In the genomic region with DNA sequence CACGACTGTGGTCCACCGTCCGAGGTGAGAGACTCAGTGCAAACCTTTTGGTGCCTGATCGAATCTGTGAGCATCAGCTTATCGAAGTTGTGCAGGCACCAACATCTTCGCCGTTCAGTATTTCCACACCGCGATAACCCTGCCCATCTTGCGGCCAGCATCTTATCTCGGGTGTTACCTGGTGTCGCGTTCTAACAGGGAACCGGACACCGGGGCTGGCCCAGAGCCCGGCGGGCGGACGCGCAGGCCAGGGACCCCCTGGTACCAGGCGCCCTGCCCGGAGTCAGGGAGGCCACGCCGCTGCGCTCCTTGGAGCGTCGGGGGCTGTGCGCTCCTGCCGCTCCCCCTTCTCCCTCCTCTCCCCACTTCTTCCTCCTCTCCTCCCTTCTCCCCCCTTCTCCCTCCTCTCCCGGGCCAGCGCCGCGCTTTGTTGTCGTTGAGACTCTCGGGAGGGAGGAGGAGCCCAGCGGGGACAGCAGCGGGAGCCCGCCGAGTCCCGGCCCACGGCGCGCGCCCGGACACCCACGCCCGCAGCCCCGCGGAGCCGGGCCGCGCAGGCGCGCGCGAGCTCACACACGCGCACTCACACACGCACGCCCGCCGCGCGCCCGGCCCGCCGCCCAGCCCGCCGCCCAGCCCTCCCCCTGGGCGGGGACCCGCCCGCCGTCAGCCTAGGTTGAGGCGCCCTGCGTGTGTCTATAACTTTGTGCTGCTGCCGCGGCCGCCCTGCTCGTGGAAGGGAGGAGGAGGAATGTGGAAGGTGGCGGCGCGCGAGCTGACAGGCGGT, we compare ENCODE assay signal across 1 cellular context.
TF ChIP-seq lines count a peak whose summit lies in the region.

No MANE protein-coding gene starts in this region.

TF ChIP-seq in K562, 482 proteins besides CTCF, POLR2A, EP300 and RAD21 (continued from another document and continues in another):
- TF ChIP-seq, protein P1, sequence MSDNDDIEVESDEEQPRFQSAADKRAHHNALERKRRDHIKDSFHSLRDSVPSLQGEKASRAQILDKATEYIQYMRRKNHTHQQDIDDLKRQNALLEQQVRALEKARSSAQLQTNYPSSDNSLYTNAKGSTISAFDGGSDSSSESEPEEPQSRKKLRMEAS (CRISPR knock-in tag; IDR thresholded peaks at IDR 0.05) = peak; percentile 34; the same call in 1 of the 2 replicates
- peak in 1 of 2 experiments; percentile 67; a peak in 1 of 4 replicates for TF ChIP-seq ETV6 (IDR thresholded peaks at IDR 0.05; ENCODE audit: borderline replicate concordance in 1 of 2, low read depth in 2 of 2, low read length in 1 of 2)
- no peak for TF ChIP-seq ETV6 (CRISPR knock-in tag; IDR thresholded peaks at IDR 0.05; ENCODE audit: borderline replicate concordance)
- TF ChIP-seq NBN (IDR thresholded peaks at IDR 0.05; ENCODE audit: low read depth) = peak; percentile 85
- peak; percentile 72; the same call in 1 of the 2 replicates for TF ChIP-seq KHSRP (IDR thresholded peaks at IDR 0.05)
- TF ChIP-seq RCOR1 (IDR thresholded peaks at IDR 0.05; ENCODE audit: borderline replicate concordance in 1 of 2, low read depth in 2 of 2, low read length in 2 of 2) = peak; percentile 37 to 98; a peak in 3 of 4 replicates
- no peak for TF ChIP-seq FOS (IDR thresholded peaks at IDR 0.05; ENCODE audit: extremely low read depth, insufficient read length)
- TF ChIP-seq FOXJ2 (tag; IDR thresholded peaks at IDR 0.05) = peak; percentile 56; the same call in 1 of the 2 replicates
- peak; percentile 86 for TF ChIP-seq FOXM1 (IDR thresholded peaks at IDR 0.05; ENCODE audit: low read depth)
- TF ChIP-seq FOXM1 (CRISPR knock-in tag; IDR thresholded peaks at IDR 0.05; ENCODE audit: low read depth) = no peak
- TF ChIP-seq NFIC (IDR thresholded peaks at IDR 0.05) = peak; percentile 91
- TF ChIP-seq SMARCA4 (IDR thresholded peaks at IDR 0.05) = peak; percentile 92
- TF ChIP-seq, protein P2, sequence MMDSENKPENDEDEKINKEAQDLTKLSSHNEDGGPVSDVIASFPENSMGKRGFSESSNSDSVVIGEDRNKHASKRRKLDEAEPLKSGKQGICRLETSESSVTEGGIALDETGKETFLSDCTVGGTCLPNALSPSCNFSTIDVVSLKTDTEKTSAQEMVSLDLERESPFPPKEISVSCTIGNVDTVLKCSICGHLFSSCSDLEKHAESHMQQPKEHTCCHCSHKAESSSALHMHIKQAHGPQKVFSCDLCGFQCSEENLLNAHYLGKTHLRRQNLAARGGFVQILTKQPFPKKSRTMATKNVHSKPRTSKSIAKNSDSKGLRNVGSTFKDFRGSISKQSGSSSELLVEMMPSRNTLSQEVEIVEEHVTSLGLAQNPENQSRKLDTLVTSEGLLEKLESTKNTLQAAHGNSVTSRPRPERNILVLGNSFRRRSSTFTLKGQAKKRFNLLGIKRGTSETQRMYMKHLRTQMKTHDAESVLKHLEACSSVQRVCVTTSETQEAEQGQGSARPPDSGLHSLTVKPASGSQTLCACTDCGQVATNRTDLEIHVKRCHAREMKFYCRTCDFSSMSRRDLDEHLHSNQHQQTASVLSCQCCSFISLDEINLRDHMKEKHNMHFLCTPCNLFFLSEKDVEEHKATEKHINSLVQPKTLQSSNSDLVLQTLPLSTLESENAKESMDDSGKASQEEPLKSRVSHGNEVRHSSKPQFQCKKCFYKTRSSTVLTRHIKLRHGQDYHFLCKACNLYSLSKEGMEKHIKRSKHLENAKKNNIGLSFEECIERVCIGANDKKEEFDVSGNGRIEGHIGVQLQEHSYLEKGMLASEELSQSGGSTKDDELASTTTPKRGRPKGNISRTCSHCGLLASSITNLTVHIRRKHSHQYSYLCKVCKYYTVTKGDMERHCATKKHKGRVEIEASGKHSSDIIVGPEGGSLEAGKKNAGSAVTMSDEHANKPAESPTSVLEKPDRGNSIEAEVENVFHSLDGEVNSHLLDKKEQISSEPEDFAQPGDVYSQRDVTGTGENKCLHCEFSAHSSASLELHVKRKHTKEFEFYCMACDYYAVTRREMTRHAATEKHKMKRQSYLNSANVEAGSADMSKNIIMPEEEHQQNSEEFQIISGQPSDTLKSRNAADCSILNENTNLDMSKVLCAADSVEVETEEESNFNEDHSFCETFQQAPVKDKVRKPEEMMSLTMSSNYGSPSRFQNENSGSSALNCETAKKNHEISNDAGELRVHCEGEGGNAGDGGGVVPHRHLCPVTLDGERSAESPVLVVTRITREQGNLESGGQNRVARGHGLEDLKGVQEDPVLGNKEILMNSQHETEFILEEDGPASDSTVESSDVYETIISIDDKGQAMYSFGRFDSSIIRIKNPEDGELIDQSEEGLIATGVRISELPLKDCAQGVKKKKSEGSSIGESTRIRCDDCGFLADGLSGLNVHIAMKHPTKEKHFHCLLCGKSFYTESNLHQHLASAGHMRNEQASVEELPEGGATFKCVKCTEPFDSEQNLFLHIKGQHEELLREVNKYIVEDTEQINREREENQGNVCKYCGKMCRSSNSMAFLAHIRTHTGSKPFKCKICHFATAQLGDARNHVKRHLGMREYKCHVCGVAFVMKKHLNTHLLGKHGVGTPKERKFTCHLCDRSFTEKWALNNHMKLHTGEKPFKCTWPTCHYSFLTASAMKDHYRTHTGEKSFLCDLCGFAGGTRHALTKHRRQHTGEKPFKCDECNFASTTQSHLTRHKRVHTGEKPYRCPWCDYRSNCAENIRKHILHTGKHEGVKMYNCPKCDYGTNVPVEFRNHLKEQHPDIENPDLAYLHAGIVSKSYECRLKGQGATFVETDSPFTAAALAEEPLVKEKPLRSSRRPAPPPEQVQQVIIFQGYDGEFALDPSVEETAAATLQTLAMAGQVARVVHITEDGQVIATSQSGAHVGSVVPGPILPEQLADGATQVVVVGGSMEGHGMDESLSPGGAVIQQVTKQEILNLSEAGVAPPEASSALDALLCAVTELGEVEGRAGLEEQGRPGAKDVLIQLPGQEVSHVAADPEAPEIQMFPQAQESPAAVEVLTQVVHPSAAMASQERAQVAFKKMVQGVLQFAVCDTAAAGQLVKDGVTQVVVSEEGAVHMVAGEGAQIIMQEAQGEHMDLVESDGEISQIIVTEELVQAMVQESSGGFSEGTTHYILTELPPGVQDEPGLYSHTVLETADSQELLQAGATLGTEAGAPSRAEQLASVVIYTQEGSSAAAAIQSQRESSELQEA (IDR thresholded peaks at IDR 0.05; ENCODE audit: low read depth) = no peak
- TF ChIP-seq CCNT2 (IDR thresholded peaks at IDR 0.05; ENCODE audit: borderline replicate concordance, extremely low read depth, insufficient read length, low read depth, low read length) = peak; percentile 98
- no peak for TF ChIP-seq ZNF695 (CRISPR knock-in tag; IDR thresholded peaks at IDR 0.05)
- TF ChIP-seq FIP1L1 (IDR thresholded peaks at IDR 0.05; ENCODE audit: low read depth, low read length, poor library complexity, severe bottlenecking) = peak; percentile 2
- TF ChIP-seq ZNF584 (CRISPR knock-in tag; IDR thresholded peaks at IDR 0.05; ENCODE audit: low read depth) = peak; percentile 58; the same call in 1 of the 2 replicates
- TF ChIP-seq ARID1B (IDR thresholded peaks at IDR 0.05) = peak; percentile 98
- TF ChIP-seq CBFB (CRISPR knock-in tag; IDR thresholded peaks at IDR 0.05) = peak; percentile 95
- TF ChIP-seq PTTG1 (tag; IDR thresholded peaks at IDR 0.05; ENCODE audit: low read depth) = no peak
- TF ChIP-seq FOXK2 (conservative IDR thresholded peaks at IDR 0.05 in 1 of 2, IDR thresholded peaks at IDR 0.05 in 1 of 2; ENCODE audit: low read depth in 2 of 2) = peak in 1 of 2 experiments; percentile 34; a peak in 1 of 4 replicates
- 0 out of 2 replicates have a peak, but pooled peaks have one; percentile 15 for TF ChIP-seq MEF2A (IDR thresholded peaks at IDR 0.05; ENCODE audit: control insufficient read depth, low read depth, low read length)
- TF ChIP-seq, protein P3, sequence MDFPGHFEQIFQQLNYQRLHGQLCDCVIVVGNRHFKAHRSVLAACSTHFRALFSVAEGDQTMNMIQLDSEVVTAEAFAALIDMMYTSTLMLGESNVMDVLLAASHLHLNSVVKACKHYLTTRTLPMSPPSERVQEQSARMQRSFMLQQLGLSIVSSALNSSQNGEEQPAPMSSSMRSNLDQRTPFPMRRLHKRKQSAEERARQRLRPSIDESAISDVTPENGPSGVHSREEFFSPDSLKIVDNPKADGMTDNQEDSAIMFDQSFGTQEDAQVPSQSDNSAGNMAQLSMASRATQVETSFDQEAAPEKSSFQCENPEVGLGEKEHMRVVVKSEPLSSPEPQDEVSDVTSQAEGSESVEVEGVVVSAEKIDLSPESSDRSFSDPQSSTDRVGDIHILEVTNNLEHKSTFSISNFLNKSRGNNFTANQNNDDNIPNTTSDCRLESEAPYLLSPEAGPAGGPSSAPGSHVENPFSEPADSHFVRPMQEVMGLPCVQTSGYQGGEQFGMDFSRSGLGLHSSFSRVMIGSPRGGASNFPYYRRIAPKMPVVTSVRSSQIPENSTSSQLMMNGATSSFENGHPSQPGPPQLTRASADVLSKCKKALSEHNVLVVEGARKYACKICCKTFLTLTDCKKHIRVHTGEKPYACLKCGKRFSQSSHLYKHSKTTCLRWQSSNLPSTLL (IDR thresholded peaks at IDR 0.05) = no peak
- TF ChIP-seq SOX6 (IDR thresholded peaks at IDR 0.05) = peak; percentile 91
- TF ChIP-seq TAL1 (IDR thresholded peaks at IDR 0.05) = peak; percentile 97
- TF ChIP-seq TEAD4 (IDR thresholded peaks at IDR 0.05; ENCODE audit: low read length) = peak; percentile 98
- 0 out of 2 replicates have a peak, but pooled peaks have one; percentile 7 for TF ChIP-seq TEAD4 (CRISPR knock-in tag; IDR thresholded peaks at IDR 0.05; ENCODE audit: borderline replicate concordance)
- peak in 1 of 3 experiments; percentile 30 for TF ChIP-seq YY1 (IDR thresholded peaks at IDR 0.05; ENCODE audit: borderline replicate concordance in 1 of 3, control insufficient read depth in 1 of 3, extremely low read depth in 1 of 3, insufficient read depth in 3 of 3, insufficient read length in 1 of 3, insufficient replicate concordance in 2 of 3, low read depth in 1 of 3, low read length in 2 of 3)
- peak; percentile 49; the same call in 1 of the 2 replicates for TF ChIP-seq SAFB (IDR thresholded peaks at IDR 0.05; ENCODE audit: borderline replicate concordance, low read depth, low read length)
- TF ChIP-seq, protein P4, sequence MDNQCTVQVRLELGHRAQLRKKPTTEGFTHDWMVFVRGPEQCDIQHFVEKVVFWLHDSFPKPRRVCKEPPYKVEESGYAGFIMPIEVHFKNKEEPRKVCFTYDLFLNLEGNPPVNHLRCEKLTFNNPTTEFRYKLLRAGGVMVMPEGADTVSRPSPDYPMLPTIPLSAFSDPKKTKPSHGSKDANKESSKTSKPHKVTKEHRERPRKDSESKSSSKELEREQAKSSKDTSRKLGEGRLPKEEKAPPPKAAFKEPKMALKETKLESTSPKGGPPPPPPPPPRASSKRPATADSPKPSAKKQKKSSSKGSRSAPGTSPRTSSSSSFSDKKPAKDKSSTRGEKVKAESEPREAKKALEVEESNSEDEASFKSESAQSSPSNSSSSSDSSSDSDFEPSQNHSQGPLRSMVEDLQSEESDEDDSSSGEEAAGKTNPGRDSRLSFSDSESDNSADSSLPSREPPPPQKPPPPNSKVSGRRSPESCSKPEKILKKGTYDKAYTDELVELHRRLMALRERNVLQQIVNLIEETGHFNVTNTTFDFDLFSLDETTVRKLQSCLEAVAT (IDR thresholded peaks at IDR 0.05) = peak in 1 of 2 experiments; percentile 79; a peak in 2 of 4 replicates
- TF ChIP-seq STAT5A (IDR thresholded peaks at IDR 0.05; ENCODE audit: borderline replicate concordance, low read length) = peak; percentile 92
- peak; percentile 30 for TF ChIP-seq SP1 (CRISPR knock-in tag; IDR thresholded peaks at IDR 0.05)
- TF ChIP-seq NRF1 (conservative IDR thresholded peaks at IDR 0.05 in 1 of 2, IDR thresholded peaks at IDR 0.05 in 1 of 2) = peak; percentile 78 to 83; a peak in 3 of 4 replicates
- peak; percentile 55; the same call in 1 of the 2 replicates for TF ChIP-seq MTA3 (IDR thresholded peaks at IDR 0.05; ENCODE audit: borderline replicate concordance)
- peak; percentile 28; the same call in 1 of the 2 replicates for TF ChIP-seq ELF1 (tag; IDR thresholded peaks at IDR 0.05)
- no peak; the same call in 1 of the 2 replicates for TF ChIP-seq SIN3B (IDR thresholded peaks at IDR 0.05; ENCODE audit: low read depth)
- 0 out of 2 replicates have a peak, but pooled peaks have one; percentile 8 for TF ChIP-seq SMC3 (conservative IDR thresholded peaks at IDR 0.05; ENCODE audit: insufficient read depth, low read depth, low read length)
- no peak for TF ChIP-seq SNIP1 (IDR thresholded peaks at IDR 0.05; ENCODE audit: low read depth)
- TF ChIP-seq KLF16 (IDR thresholded peaks at IDR 0.05) = peak; percentile 95
- TF ChIP-seq ZBTB17 (CRISPR knock-in tag; IDR thresholded peaks at IDR 0.05) = 0 out of 2 replicates have a peak, but pooled peaks have one; percentile 15
- TF ChIP-seq XRCC3 (IDR thresholded peaks at IDR 0.05) = no peak
- TF ChIP-seq PML (IDR thresholded peaks at IDR 0.05; ENCODE audit: low read length) = peak; percentile 96
- TF ChIP-seq, protein P5, sequence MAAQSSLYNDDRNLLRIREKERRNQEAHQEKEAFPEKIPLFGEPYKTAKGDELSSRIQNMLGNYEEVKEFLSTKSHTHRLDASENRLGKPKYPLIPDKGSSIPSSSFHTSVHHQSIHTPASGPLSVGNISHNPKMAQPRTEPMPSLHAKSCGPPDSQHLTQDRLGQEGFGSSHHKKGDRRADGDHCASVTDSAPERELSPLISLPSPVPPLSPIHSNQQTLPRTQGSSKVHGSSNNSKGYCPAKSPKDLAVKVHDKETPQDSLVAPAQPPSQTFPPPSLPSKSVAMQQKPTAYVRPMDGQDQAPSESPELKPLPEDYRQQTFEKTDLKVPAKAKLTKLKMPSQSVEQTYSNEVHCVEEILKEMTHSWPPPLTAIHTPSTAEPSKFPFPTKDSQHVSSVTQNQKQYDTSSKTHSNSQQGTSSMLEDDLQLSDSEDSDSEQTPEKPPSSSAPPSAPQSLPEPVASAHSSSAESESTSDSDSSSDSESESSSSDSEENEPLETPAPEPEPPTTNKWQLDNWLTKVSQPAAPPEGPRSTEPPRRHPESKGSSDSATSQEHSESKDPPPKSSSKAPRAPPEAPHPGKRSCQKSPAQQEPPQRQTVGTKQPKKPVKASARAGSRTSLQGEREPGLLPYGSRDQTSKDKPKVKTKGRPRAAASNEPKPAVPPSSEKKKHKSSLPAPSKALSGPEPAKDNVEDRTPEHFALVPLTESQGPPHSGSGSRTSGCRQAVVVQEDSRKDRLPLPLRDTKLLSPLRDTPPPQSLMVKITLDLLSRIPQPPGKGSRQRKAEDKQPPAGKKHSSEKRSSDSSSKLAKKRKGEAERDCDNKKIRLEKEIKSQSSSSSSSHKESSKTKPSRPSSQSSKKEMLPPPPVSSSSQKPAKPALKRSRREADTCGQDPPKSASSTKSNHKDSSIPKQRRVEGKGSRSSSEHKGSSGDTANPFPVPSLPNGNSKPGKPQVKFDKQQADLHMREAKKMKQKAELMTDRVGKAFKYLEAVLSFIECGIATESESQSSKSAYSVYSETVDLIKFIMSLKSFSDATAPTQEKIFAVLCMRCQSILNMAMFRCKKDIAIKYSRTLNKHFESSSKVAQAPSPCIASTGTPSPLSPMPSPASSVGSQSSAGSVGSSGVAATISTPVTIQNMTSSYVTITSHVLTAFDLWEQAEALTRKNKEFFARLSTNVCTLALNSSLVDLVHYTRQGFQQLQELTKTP (IDR thresholded peaks at IDR 0.05; ENCODE audit: low read depth in 1 of 2, partially characterized antibody in 2 of 2) = peak in 1 of 2 experiments; percentile 30
- TF ChIP-seq, protein P6, sequence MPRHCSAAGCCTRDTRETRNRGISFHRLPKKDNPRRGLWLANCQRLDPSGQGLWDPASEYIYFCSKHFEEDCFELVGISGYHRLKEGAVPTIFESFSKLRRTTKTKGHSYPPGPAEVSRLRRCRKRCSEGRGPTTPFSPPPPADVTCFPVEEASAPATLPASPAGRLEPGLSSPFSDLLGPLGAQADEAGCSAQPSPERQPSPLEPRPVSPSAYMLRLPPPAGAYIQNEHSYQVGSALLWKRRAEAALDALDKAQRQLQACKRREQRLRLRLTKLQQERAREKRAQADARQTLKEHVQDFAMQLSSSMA (CRISPR knock-in tag; IDR thresholded peaks at IDR 0.05) = no peak
- peak; percentile 97 for TF ChIP-seq TCF3 (CRISPR knock-in tag; IDR thresholded peaks at IDR 0.05)
- TF ChIP-seq LEF1 (IDR thresholded peaks at IDR 0.05) = peak; percentile 71
